19 cellular contexts compared by ENCODE assay signal in the genomic region with DNA sequence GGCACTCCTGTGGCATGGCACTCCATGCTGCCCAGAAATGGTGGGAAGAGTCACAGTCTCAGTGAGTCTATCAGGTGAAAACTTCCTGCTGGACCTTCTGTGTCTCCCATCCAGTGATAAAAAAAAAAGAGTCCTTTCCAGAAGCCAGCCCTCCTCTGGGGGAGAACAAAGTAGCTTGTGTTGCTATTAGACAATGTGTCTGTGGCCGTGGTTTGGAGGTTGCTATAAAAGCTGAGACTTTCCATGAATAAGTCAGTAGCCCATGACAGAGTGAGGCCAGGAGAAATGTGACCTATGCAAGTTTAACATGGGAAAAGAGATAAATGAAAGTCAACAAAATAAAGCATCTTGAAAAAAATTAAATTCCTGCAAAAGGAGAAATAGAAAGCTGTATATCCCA.
"Had no signal": no experiment of that assay in that cellular context is flagged by ENCODE, and none has a peak within 500 bp of the region (broad histone marks: within the 10 kb centered on the region; RNA-seq: fewer than 3 reads in every experiment).

No MANE protein-coding gene starts in this region.

- H3K4me3 ChIP-seq: coronary artery, gastroesophageal sphincter, psoas muscle, sigmoid colon, skin epidermis, testis, tibial nerve, upper lobe of right lung, vagina had no signal

- DNase-seq: effector CD8-positive, alpha-beta T cell; immature natural killer cell; left colon; naive thymus-derived CD8-positive, alpha-beta T cell; psoas muscle; sigmoid colon; stimulated activated CD4-positive, alpha-beta T cell treated with anti-CD3 and anti-CD28 coated beads, Interleukin-2, amount 100 ng/mL, for 24 hours; stimulated activated CD4-positive, alpha-beta T cell treated with anti-CD3 and anti-CD28 coated beads, Interleukin-4, amount 100 ng/mL, for 4 hours; stimulated activated naive B cell treated with anti-CD40 and anti-IgM and Interleukin-4, amounts not matched to agents 10 μg/mL and 1 μg/mL and 100 μg/mL, for 72 hours; stimulated activated naive CD8-positive, alpha-beta T cell treated with anti-CD3 and anti-CD28 coated beads, Interleukin-15, amount 100 ng/mL, for 72 hours; testis; upper lobe of right lung had no signal

- H3K36me3 ChIP-seq: gastroesophageal sphincter, neutrophil, sigmoid colon, tibial nerve, upper lobe of right lung, vagina had no signal

- H3K27me3 ChIP-seq: gastroesophageal sphincter, neutrophil, sigmoid colon, testis, tibial nerve, upper lobe of right lung, vagina had no signal

- ATAC-seq: esophagus mucosa; gastroesophageal sphincter; left colon; naive thymus-derived CD8-positive, alpha-beta T cell; psoas muscle; stimulated activated naive B cell treated with anti-CD40 and anti-IgM and Interleukin-4, amounts not matched to agents 10 μg/mL and 1 μg/mL and 100 μg/mL, for 72 hours; stimulated activated naive CD8-positive, alpha-beta T cell treated with anti-CD3 and anti-CD28 coated beads, Interleukin-15, amount 100 ng/mL, for 72 hours; upper lobe of right lung had no signal
